In genomic region chr11:116707250-116707649, GRCh38 we compare ENCODE assay signal across 11 cellular contexts.
DNase-seq lines count a peak whose midpoint lies in the region; ATAC-seq and TF ChIP-seq lines count a peak whose summit lies in the region.
"Had no signal": no experiment of that assay in that cellular context is flagged by ENCODE, and none has a peak within 500 bp of the region (broad histone marks: within the 10 kb centered on the region; RNA-seq: fewer than 3 reads in every experiment).

No MANE protein-coding gene starts in this region.

- H3K36me3 Mint-ChIP-seq in WTC11 = no peaks in the 10 kb centered on the region
- H3K36me3 Mint-ChIP-seq: naive thymus-derived CD4-positive, alpha-beta T cell had no signal

- H3K27ac Mint-ChIP-seq in WTC11 = no peak overlapping the region
- H3K27ac Mint-ChIP-seq: naive thymus-derived CD4-positive, alpha-beta T cell had no signal

- no peak for TF ChIP-seq CTCF in WTC11 (IDR thresholded peaks at IDR 0.05)

- POLR2A ChIA-PET in WTC11 (lab: Charles Lee) = no interaction called here

- CTCF ChIA-PET in WTC11 (lab: Charles Lee) = interaction anchor here (1.1 to 5.0 kb wide), 3 partner anchors 16 to 84 kb away, joined by 3 to 40 read pairs (median 3); partner anchors contain the start of gene APOA5

- DNase-seq in DMS153 (lab: John Stamatoyannopoulos, UW) (peak; percentile 72), NCI-H2081 (lab: John Stamatoyannopoulos, UW) (peak; percentile 83 to 95), WTC11 (ENCODE audit: low spot score) (no peak), kidney tubule cell (ENCODE audit: low spot score) (peak; percentile 10), middle frontal gyrus (ENCODE audit: extremely low spot score, low spot score) (no peak)
- DNase-seq: naive thymus-derived CD4-positive, alpha-beta T cell; NCI-H1694; SHP77 had no signal

- ATAC-seq in WTC11 (peak; percentile 11; the same call in 1 of the 2 replicates), GM21825 (IDR thresholded peaks at IDR 0.05; ENCODE audit: unreplicated experiment) (no peak), HG02852 (IDR thresholded peaks at IDR 0.05; ENCODE audit: unreplicated experiment) (no peak)
- no peak for ATAC-seq in activated CD4-positive, CD25-positive, alpha-beta regulatory T cell treated with anti-CD3 and anti-CD28 coated beads, Interleukin-2, amount 50 U/mL, for 24 hours
- ATAC-seq: naive thymus-derived CD4-positive, alpha-beta T cell had no signal

- H3K4me1 Mint-ChIP-seq in WTC11 = peaks cover 32% of the 10 kb centered on the region
- H3K4me1 Mint-ChIP-seq: naive thymus-derived CD4-positive, alpha-beta T cell had no signal

- no peaks in the 10 kb centered on the region for H3K9me3 Mint-ChIP-seq in WTC11
- H3K9me3 Mint-ChIP-seq: naive thymus-derived CD4-positive, alpha-beta T cell had no signal

- peaks cover 21% of the 10 kb centered on the region for H3K27me3 Mint-ChIP-seq in WTC11 (ENCODE audit: low read depth)

- H3K4me3 Mint-ChIP-seq in WTC11 = no peak overlapping the region
- H3K4me3 Mint-ChIP-seq: naive thymus-derived CD4-positive, alpha-beta T cell had no signal

TF ChIP-seq in WTC11, 78 proteins besides CTCF, POLR2A, EP300 and RAD21:
- TF ChIP-seq NFATC4 (CRISPR knock-in tag; IDR thresholded peaks at IDR 0.05) (no peak), ZNF281 (CRISPR knock-in tag; IDR thresholded peaks at IDR 0.05) (no peak), CDX4 (CRISPR knock-in tag; IDR thresholded peaks at IDR 0.05; ENCODE audit: borderline replicate concordance) (no peak), ZNF671 (CRISPR knock-in tag; IDR thresholded peaks at IDR 0.05) (no peak)

Comparison
In these comparisons a context has a peak if more than half of its experiments do, and no peak if none do; other contexts are left out.
1. DNase-seq: peak in DMS153 (single experiment), NCI-H2081 (2 of 2) and kidney tubule cell (single experiment); none in WTC11 (single experiment) and middle frontal gyrus (single experiment).